2 cellular contexts compared by ENCODE assay signal in the genomic region with DNA sequence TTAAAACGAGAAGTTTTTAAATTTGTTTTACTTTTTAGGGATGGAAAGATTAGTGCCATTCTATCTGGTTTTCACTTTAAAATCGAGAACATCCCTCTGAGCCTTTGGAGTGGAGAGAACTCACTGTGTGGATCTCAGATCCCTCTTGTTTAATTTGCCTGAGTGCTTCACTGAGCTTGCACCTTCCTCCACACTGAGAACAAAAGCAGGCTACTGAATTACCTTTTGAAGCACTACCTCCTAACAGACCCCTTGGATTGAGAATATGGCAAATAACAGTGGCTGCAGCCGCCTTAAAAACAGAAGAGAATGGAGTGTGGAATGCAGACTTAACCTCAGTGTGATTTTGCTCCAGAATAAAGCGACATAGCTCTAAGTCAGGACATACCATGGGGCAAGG.
TF ChIP-seq lines count a peak whose summit lies in the region.

No MANE protein-coding gene starts in this region.

TF ChIP-seq in SK-N-SH, 30 proteins besides CTCF, POLR2A, EP300 and RAD21:
- TF ChIP-seq, protein P1, sequence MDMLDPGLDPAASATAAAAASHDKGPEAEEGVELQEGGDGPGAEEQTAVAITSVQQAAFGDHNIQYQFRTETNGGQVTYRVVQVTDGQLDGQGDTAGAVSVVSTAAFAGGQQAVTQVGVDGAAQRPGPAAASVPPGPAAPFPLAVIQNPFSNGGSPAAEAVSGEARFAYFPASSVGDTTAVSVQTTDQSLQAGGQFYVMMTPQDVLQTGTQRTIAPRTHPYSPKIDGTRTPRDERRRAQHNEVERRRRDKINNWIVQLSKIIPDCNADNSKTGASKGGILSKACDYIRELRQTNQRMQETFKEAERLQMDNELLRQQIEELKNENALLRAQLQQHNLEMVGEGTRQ (IDR thresholded peaks at IDR 0.05; ENCODE audit: borderline replicate concordance, low read depth, low read length) = no peak
- TF ChIP-seq FOSL2 (IDR thresholded peaks at IDR 0.05; ENCODE audit: borderline replicate concordance, low read depth) (no peak), SIN3A (IDR thresholded peaks at IDR 0.05; ENCODE audit: borderline replicate concordance, low read depth, low read length) (no peak), NRF1 (IDR thresholded peaks at IDR 0.05; ENCODE audit: low read depth, low read length) (no peak), MEF2A (IDR thresholded peaks at IDR 0.05; ENCODE audit: borderline replicate concordance, low read depth) (no peak), SMC3 (IDR thresholded peaks at IDR 0.05; ENCODE audit: low read depth, low read length) (no peak)
- TF ChIP-seq, protein P2, sequence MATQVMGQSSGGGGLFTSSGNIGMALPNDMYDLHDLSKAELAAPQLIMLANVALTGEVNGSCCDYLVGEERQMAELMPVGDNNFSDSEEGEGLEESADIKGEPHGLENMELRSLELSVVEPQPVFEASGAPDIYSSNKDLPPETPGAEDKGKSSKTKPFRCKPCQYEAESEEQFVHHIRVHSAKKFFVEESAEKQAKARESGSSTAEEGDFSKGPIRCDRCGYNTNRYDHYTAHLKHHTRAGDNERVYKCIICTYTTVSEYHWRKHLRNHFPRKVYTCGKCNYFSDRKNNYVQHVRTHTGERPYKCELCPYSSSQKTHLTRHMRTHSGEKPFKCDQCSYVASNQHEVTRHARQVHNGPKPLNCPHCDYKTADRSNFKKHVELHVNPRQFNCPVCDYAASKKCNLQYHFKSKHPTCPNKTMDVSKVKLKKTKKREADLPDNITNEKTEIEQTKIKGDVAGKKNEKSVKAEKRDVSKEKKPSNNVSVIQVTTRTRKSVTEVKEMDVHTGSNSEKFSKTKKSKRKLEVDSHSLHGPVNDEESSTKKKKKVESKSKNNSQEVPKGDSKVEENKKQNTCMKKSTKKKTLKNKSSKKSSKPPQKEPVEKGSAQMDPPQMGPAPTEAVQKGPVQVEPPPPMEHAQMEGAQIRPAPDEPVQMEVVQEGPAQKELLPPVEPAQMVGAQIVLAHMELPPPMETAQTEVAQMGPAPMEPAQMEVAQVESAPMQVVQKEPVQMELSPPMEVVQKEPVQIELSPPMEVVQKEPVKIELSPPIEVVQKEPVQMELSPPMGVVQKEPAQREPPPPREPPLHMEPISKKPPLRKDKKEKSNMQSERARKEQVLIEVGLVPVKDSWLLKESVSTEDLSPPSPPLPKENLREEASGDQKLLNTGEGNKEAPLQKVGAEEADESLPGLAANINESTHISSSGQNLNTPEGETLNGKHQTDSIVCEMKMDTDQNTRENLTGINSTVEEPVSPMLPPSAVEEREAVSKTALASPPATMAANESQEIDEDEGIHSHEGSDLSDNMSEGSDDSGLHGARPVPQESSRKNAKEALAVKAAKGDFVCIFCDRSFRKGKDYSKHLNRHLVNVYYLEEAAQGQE (IDR thresholded peaks at IDR 0.05; ENCODE audit: low read depth, low read length) = no peak

TF ChIP-seq in SK-N-SH treated with all-trans-retinoic acid at 6 μM for 48 hours, 23 proteins besides CTCF, POLR2A, EP300 and RAD21 (continued from another document):
- TF ChIP-seq ZNF565 (CRISPR knock-in tag; conservative IDR thresholded peaks at IDR 0.05; ENCODE audit: low read depth) = no peak
